In genomic region chr10:91613411-91614253, GRCh38 we compare ENCODE assay signal across 9 cellular contexts. TPM values are rescaled to one million over a fixed set of nuclear protein-coding genes. Genes with fewer than 3 reads are reported as not detected.
DNase-seq lines count a peak whose midpoint lies in the region; ATAC-seq, FAIRE-seq and TF ChIP-seq lines count a peak whose summit lies in the region.
"Had no signal": no experiment of that assay in that cellular context is flagged by ENCODE, and none has a peak within 500 bp of the region (broad histone marks: within the 10 kb centered on the region; RNA-seq: fewer than 3 reads in every experiment).

No MANE protein-coding gene starts in this region.

- H3K9me3 ChIP-seq in muscle layer of colon (ENCODE audit: low read length), result no peaks in the 10 kb centered on the region
- H3K9me3 ChIP-seq in kidney (ENCODE audit: control insufficient read depth in 1 of 2, low read length in 2 of 2), result no peaks in the 10 kb centered on the region

- H3K27me3 ChIP-seq in muscle layer of colon (ENCODE audit: control insufficient read depth in 1 of 2, insufficient read depth in 2 of 2, low read length in 2 of 2), result no peaks in the 10 kb centered on the region

- H3K4me1 ChIP-seq in muscle layer of colon (ENCODE audit: insufficient read depth, low read length) (peaks cover 45% of the 10 kb centered on the region), kidney (ENCODE audit: control insufficient read depth in 1 of 2, insufficient read depth in 1 of 2, low read depth in 1 of 2, low read length in 2 of 2) (peaks cover 8 to 13% of the 10 kb centered on the region in 2 donors)

- DNase-seq in AG04449 (ENCODE audit: low read depth, low spot score), result peak; percentile 96
- peak; percentile 99 for DNase-seq in LHCN-M2 (ENCODE audit: low read depth)
- peak; percentile 72 to 96 for DNase-seq in cardiac fibroblast (ENCODE audit: low read depth in 2 of 2)
- DNase-seq in omental fat pad (ENCODE audit: low spot score), result no peak
- no peak for DNase-seq in HUDEP-2 (lab: John Stamatoyannopoulos, UW; ENCODE audit: unreplicated experiment in 76 of 76)
- DNase-seq in SIG-M5 treated with dmso at 0.1 percent for 504 hours (lab: John Stamatoyannopoulos, UW; ENCODE audit: unreplicated experiment), result no peak
- no peak for DNase-seq in kidney
- DNase-seq: activated T-cell treated with anti-CD3 and anti-CD28 coated beads, Interleukin-2, amount 50 U/mL, for 4 hours had no signal

- H3K9ac ChIP-seq in muscle layer of colon (ENCODE audit: low read length) (no peak overlapping the region), kidney (ENCODE audit: low read length in 2 of 2) (no peak overlapping the region)

- no peak for ATAC-seq in omental fat pad (ENCODE audit: low FRiP score)
- ATAC-seq: activated T-cell treated with anti-CD3 and anti-CD28 coated beads, Interleukin-2, amount 50 U/mL, for 4 hours had no signal

- H3K36me3 ChIP-seq in muscle layer of colon (ENCODE audit: insufficient read depth, low read length) (no peaks in the 10 kb centered on the region), kidney (ENCODE audit: control insufficient read depth in 1 of 2, insufficient read depth in 2 of 2, low read length in 2 of 2) (no peaks in the 10 kb centered on the region)

- intact Hi-C loops in kidney (cut with DNase I), result no loop called here

- FAIRE-seq in kidney (lab: Jason Lieb, UNC), result no peak

- POLR2A ChIA-PET in AG04449 (lab: Yijun Ruan, JAX), result interaction anchor here (0.7 to 2.6 kb wide), 16 partner anchors 9 to 310 kb away, joined by 3 to 60 read pairs (median 4); partner anchors contain the start of genes BTAF1 and PPP1R3C

- TF ChIP-seq CTCF in AG04449 (IDR thresholded peaks at IDR 0.05; ENCODE audit: insufficient read depth, low read length, missing control alignments), result no peak
- no peak for TF ChIP-seq CTCF in cardiac fibroblast (IDR thresholded peaks at IDR 0.05; ENCODE audit: low read depth, low read length)
- no peak for TF ChIP-seq CTCF in omental fat pad (IDR thresholded peaks at IDR 0.05)
- TF ChIP-seq CTCF in kidney (IDR thresholded peaks at IDR 0.05; ENCODE audit: borderline replicate concordance, extremely low read depth, insufficient read depth), result no peak

- H3K27ac ChIP-seq in muscle layer of colon (ENCODE audit: low read depth, low read length), result peak overlapping the region; percentile 53
- H3K27ac ChIP-seq in kidney (ENCODE audit: low read depth in 2 of 2, low read length in 2 of 2), result peak overlapping the region in 1 of 2 donors; percentile 37

- CTCF ChIA-PET in AG04449 (lab: Yijun Ruan, JAX), result interaction anchor here (1.0 to 2.4 kb wide), 11 partner anchors 9 to 344 kb away, joined by 3 to 13 read pairs (median 4); partner anchors contain the start of gene PPP1R3C

- H3K4me3 ChIP-seq in AG04449 (ENCODE audit: low read depth, low read length), result 0 out of 2 replicates have a peak overlapping the region, but pooled peaks have one; percentile 15
- H3K4me3 ChIP-seq in cardiac fibroblast (replicated peaks in 1 of 2; ENCODE audit: low read depth in 2 of 2, low read length in 2 of 2), result no peak overlapping the region
- no peak overlapping the region for H3K4me3 ChIP-seq in muscle layer of colon (ENCODE audit: low read depth in 1 of 2, low read length in 2 of 2)
- H3K4me3 ChIP-seq in kidney (ENCODE audit: low read length in 2 of 2), result no peak overlapping the region

RNA-seq across cellular contexts. Expression of gene PPP1R3C, which starts 19.2 kb away (rescaled TPM):
- total RNA-seq in LHCN-M2 (2014; rRNA removed) (74.9 and 101 TPM in 2 replicates), omental fat pad (1 to 10 TPM; 3.5 to 6.8 (median 5.9) TPM), kidney (20.3 TPM)
- polyA plus RNA-seq in LHCN-M2 (2012), result 45.9 TPM
- polyA plus RNA-seq in kidney (ENCODE audit: insufficient read depth, low read depth, low replicate concordance), result 13.6 TPM

Comparison
In these comparisons a context has a peak if more than half of its experiments do, and no peak if none do; other contexts are left out.
1. DNase-seq: peak in AG04449 (single experiment), LHCN-M2 (single experiment) and cardiac fibroblast (2 of 2); none in omental fat pad (single experiment), HUDEP-2 (0 of 76), SIG-M5 treated with dmso at 0.1 percent for 504 hours (single experiment) and kidney (single experiment).